Comparison of ENCODE assay signal across 21 cellular contexts in the genomic region with DNA sequence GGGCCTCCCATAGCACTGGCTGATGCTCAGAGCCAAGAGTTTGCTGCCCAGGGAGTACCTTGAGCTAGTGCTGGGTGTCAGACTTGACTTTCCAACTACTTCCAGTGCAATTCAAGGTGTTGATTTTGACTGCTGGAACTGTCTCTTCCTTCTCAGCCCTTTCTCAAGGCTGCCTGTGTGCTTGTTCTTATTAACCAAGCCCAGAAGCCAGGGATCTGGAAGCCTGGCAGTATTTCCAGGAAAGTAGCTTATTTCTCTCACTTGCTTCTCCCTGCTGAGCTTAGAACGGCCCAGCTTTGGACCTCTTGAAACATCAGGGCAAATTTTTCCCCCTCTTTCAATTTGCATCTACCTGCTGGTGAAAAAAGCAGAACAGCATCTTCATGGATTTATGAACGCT. TPM values are rescaled to one million over a fixed set of nuclear protein-coding genes. Genes with fewer than 3 reads are reported as not detected.
"Had no signal": no experiment of that assay in that cellular context is flagged by ENCODE, and none has a peak within 500 bp of the region (broad histone marks: within the 10 kb centered on the region; RNA-seq: fewer than 3 reads in every experiment).

No MANE protein-coding gene starts in this region.

- H3K36me3 ChIP-seq: ascending aorta, esophagus squamous epithelium, ovary, thyroid gland had no signal

- H3K4me1 Mint-ChIP-seq: activated CD4-positive, alpha-beta T cell treated with anti-CD3 and anti-CD28 coated beads, Interleukin-2, amount 10 ng/mL, durations not matched to agents 7 days and 5 days; stimulated activated naive B cell treated with anti-CD40 and anti-IgM and Interleukin-4, amounts not matched to agents 10 μg/mL and 1 μg/mL and 100 μg/mL, for 72 hours; T-cell had no signal

- H3K27ac ChIP-seq: ascending aorta, esophagus squamous epithelium, psoas muscle, right lobe of liver, thyroid gland had no signal

- ATAC-seq: left colon; psoas muscle; right lobe of liver; stimulated activated naive B cell treated with anti-CD40 and anti-IgM and Interleukin-4, amounts not matched to agents 10 μg/mL and 1 μg/mL and 100 μg/mL, for 72 hours; T-cell had no signal

- H3K27ac Mint-ChIP-seq: activated CD4-positive, alpha-beta T cell treated with anti-CD3 and anti-CD28 coated beads, Interleukin-2, amount 10 ng/mL, durations not matched to agents 7 days and 5 days; dendritic cell treated with granulocyte-macrophage colony-stimulating factor and Interleukin-4, amounts not matched to agents 40 ng/mL and 50 ng/mL, for 4 days; stimulated activated naive B cell treated with anti-CD40 and anti-IgM and Interleukin-4, amounts not matched to agents 10 μg/mL and 1 μg/mL and 100 μg/mL, for 72 hours; T-cell had no signal

- H3K4me2 ChIP-seq: SK-N-SH had no signal

- H3K4me3 ChIP-seq: ascending aorta, esophagus squamous epithelium, lung, ovary, psoas muscle, right lobe of liver, thyroid gland had no signal

- H3K36me3 Mint-ChIP-seq: stimulated activated naive B cell treated with anti-CD40 and anti-IgM and Interleukin-4, amounts not matched to agents 10 μg/mL and 1 μg/mL and 100 μg/mL, for 72 hours; T-cell had no signal

- H3K9me3 ChIP-seq: ascending aorta, esophagus squamous epithelium, ovary, psoas muscle, right lobe of liver, SK-N-SH, thyroid gland had no signal

- H3K27me3 ChIP-seq: ascending aorta, esophagus squamous epithelium, ovary, right lobe of liver, thyroid gland had no signal

- H3K4me3 Mint-ChIP-seq: activated CD4-positive, alpha-beta T cell treated with anti-CD3 and anti-CD28 coated beads, Interleukin-2, amount 10 ng/mL, durations not matched to agents 7 days and 5 days; dendritic cell treated with granulocyte-macrophage colony-stimulating factor and Interleukin-4, amounts not matched to agents 40 ng/mL and 50 ng/mL, for 4 days; neural crest cell; stimulated activated naive B cell treated with anti-CD40 and anti-IgM and Interleukin-4, amounts not matched to agents 10 μg/mL and 1 μg/mL and 100 μg/mL, for 72 hours; T-cell had no signal

- H3K4me1 ChIP-seq: esophagus squamous epithelium, psoas muscle had no signal

- H3K9ac ChIP-seq: SK-N-SH had no signal

- DNase-seq: activated CD4-positive, alpha-beta T cell treated with anti-CD3 and anti-CD28 coated beads, Interleukin-2, amount 10 ng/mL, durations not matched to agents 7 days and 5 days; activated CD4-positive, CD25-positive, alpha-beta regulatory T cell; activated CD8-positive, alpha-beta memory T cell treated with anti-CD3 and anti-CD28 coated beads, Interleukin-2, amount 50 U/mL, for 4 hours; activated effector memory CD4-positive, alpha-beta T cell treated with Interleukin-2 at 50 U/mL for 16 hours; activated naive CD4-positive, alpha-beta T cell treated with anti-CD3 and anti-CD28 coated beads, Interleukin-2, amount 50 U/mL, for 16 hours; activated T-cell treated with anti-CD3 and anti-CD28 coated beads, Interleukin-2, amount 50 U/mL, for 48 hours; effector CD8-positive, alpha-beta T cell; esophagus squamous epithelium; left colon; ovary; psoas muscle; right lobe of liver; SK-N-SH; stimulated activated naive B cell treated with anti-CD40 and anti-IgM and Interleukin-4, amounts not matched to agents 10 μg/mL and 1 μg/mL and 100 μg/mL, for 72 hours; T-cell; T-helper 9 cell; thyroid gland had no signal

- H3K9me3 Mint-ChIP-seq: activated CD4-positive, alpha-beta T cell treated with anti-CD3 and anti-CD28 coated beads, Interleukin-2, amount 10 ng/mL, durations not matched to agents 7 days and 5 days; dendritic cell treated with granulocyte-macrophage colony-stimulating factor and Interleukin-4, amounts not matched to agents 40 ng/mL and 50 ng/mL, for 4 days; neural crest cell; stimulated activated naive B cell treated with anti-CD40 and anti-IgM and Interleukin-4, amounts not matched to agents 10 μg/mL and 1 μg/mL and 100 μg/mL, for 72 hours; T-cell had no signal

RNA-seq across cellular contexts. Expression of a gene that starts 27.6 kb away (rescaled TPM):
- total RNA-seq: activated CD4-positive, alpha-beta T cell treated with anti-CD3 and anti-CD28 coated beads, Interleukin-2, amount 10 ng/mL, durations not matched to agents 7 days and 5 days had no signal
